1 cellular context compared by ENCODE assay signal in the genomic region with DNA sequence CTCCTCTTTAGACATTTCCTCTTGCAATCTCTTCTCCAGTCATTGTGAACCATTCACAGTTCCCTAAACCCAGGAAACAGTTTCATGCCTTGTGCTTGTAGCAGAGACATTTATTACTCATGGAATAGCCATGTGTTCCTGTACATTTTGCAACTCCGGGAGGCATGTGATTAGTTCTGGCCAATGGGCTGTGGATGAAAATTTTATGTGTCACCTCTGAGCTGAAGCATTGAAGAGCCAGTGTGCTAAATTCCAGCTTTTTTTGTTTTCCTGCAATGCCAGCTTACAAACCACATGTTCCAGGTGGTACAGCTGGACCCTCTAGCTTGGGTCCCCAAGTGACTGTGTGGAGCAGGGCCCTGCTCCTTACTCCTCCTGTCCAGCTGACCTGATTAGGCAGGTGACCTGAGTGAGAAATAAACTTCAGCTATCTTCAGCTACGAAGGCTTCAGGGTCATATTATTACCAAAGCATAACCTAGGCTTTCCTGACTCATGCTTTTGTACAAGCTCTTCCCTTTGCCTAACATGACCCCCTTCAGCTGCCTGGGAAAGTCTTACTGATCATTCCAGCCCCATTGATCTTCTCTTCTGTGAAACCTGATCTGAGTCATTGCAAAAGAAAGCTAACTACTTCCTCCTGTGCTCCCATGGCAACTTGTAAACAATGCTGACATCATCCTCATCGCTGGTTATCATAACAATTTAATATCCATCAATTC.
TF ChIP-seq lines count a peak whose summit lies in the region.

No MANE protein-coding gene starts in this region.

TF ChIP-seq in IMR-90, 13 proteins besides CTCF, POLR2A, EP300 and RAD21 (continued from another document):
- TF ChIP-seq, protein P1, sequence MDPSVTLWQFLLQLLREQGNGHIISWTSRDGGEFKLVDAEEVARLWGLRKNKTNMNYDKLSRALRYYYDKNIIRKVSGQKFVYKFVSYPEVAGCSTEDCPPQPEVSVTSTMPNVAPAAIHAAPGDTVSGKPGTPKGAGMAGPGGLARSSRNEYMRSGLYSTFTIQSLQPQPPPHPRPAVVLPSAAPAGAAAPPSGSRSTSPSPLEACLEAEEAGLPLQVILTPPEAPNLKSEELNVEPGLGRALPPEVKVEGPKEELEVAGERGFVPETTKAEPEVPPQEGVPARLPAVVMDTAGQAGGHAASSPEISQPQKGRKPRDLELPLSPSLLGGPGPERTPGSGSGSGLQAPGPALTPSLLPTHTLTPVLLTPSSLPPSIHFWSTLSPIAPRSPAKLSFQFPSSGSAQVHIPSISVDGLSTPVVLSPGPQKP (IDR thresholded peaks at IDR 0.05; ENCODE audit: borderline replicate concordance, low read depth, low read length), result no peak
- peak; percentile 26; the same call in 1 of the 2 replicates for TF ChIP-seq MAFK (IDR thresholded peaks at IDR 0.05; ENCODE audit: low read depth, low read length)
- TF ChIP-seq NFE2L2 (IDR thresholded peaks at IDR 0.05; ENCODE audit: low read depth, low read length), result 0 out of 2 replicates have a peak, but pooled peaks have one; percentile 47
- no peak for TF ChIP-seq BHLHE40 (IDR thresholded peaks at IDR 0.05; ENCODE audit: low read depth, low read length)
- peak; percentile 81 for TF ChIP-seq FOS (IDR thresholded peaks at IDR 0.05; ENCODE audit: low read depth, low read length)
- TF ChIP-seq RFX5 (IDR thresholded peaks at IDR 0.05; ENCODE audit: low read depth, low read length), result no peak
